28 cellular contexts compared by ENCODE assay signal in the genomic region with DNA sequence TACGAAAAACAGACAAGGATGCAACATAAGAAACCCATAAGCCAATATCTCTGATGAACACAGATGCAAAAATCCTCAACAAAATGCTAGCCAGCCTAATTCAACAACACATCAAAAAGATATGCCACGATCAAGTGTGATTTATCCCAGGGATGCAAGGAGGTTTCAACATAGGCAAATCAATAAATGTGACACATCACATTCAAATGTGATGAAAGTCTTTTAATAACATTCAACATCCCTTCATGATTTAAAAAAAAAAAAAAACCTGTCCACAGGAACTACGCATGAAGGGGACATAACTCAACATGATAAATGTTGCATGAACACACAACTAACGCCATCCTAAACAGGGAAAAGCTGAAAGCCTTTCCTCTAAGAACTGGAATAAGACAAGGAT.
"Had no signal": no experiment of that assay in that cellular context is flagged by ENCODE, and none has a peak within 500 bp of the region (broad histone marks: within the 10 kb centered on the region; RNA-seq: fewer than 3 reads in every experiment).

No MANE protein-coding gene starts in this region.

- H3K4me3 ChIP-seq: coronary artery, heart left ventricle, hepatocyte, mucosa of descending colon, neural progenitor cell, prostate gland, right atrium auricular region, smooth muscle cell, stomach, thyroid gland, vagina had no signal

- H3K27ac ChIP-seq: coronary artery, hepatocyte, neural progenitor cell, parathyroid adenoma, prostate gland, right atrium auricular region, stomach, thyroid gland, vagina had no signal

- ATAC-seq: heart left ventricle; left lobe of liver; mucosa of descending colon; natural killer cell treated with Interleukin-12 subunit alpha and Interleukin-12 subunit beta and Interleukin-15 and Interleukin-18, amount 100 ng/mL, for 72 hours; sciatic nerve had no signal

- H3K4me2 ChIP-seq: hepatocyte, neural progenitor cell, smooth muscle cell had no signal

- H3K4me3 Mint-ChIP-seq: mesothelial cell of epicardium; natural killer cell treated with Interleukin-12 subunit alpha and Interleukin-12 subunit beta and Interleukin-15 and Interleukin-18, amount 100 ng/mL, for 72 hours; neural progenitor cell had no signal

- FAIRE-seq: frontal cortex, kidney had no signal

- H3K9ac ChIP-seq: neural progenitor cell, parathyroid adenoma had no signal

- H3K79me2 ChIP-seq: parathyroid adenoma had no signal

- H2AFZ ChIP-seq: hepatocyte, neural progenitor cell, parathyroid adenoma had no signal

- DNase-seq: dermis blood vessel endothelial cell; effector memory CD4-positive, alpha-beta T cell; heart left ventricle; kidney; mesenchymal stem cell; mucosa of descending colon; naive B cell; stimulated activated CD4-positive, alpha-beta T cell treated with anti-CD3 and anti-CD28 coated beads, Interleukin-12 subunit alpha, Interleukin-12 subunit beta, amount 100 ng/mL, for 4 hours; stimulated activated CD4-positive, alpha-beta T cell treated with anti-CD3 and anti-CD28 coated beads, Interleukin-1b, Interleukin-23, amount 100 ng/mL, for 48 hours; stimulated activated CD4-positive, alpha-beta T cell treated with anti-CD3 and anti-CD28 coated beads, Interleukin-4, amount 100 ng/mL, for 1 hour; stimulated activated CD8-positive, alpha-beta memory T cell treated with anti-CD3 and anti-CD28 coated beads, Interleukin-4, amount 100 ng/mL, for 48 hours; stimulated activated naive CD4-positive, alpha-beta T cell treated with Interleukin-2 at 50 U/mL for 16 hours; stomach; thyroid gland; trophoblast cell had no signal

- H3K4me1 ChIP-seq: neural progenitor cell, parathyroid adenoma had no signal

- H3K4me1 Mint-ChIP-seq: naive B cell, neural progenitor cell had no signal

- H3K27me3 Mint-ChIP-seq: naive B cell; natural killer cell treated with Interleukin-12 subunit alpha and Interleukin-12 subunit beta and Interleukin-15 and Interleukin-18, amount 100 ng/mL, for 72 hours had no signal

- H3K27ac Mint-ChIP-seq: mesothelial cell of epicardium; natural killer cell treated with Interleukin-12 subunit alpha and Interleukin-12 subunit beta and Interleukin-15 and Interleukin-18, amount 100 ng/mL, for 72 hours; neural progenitor cell had no signal

- H3K9me3 ChIP-seq: heart left ventricle, mucosa of descending colon, prostate gland, right atrium auricular region, thyroid gland, vagina had no signal

- H3K27me3 ChIP-seq: heart left ventricle, hepatocyte, neural progenitor cell, right atrium auricular region, stomach, thyroid gland, vagina had no signal
